Comparison of ENCODE assay signal across 8 cellular contexts in genomic region chr6:76861403-76861802, GRCh38.
A peak's percentile ranks its signal among the peaks of the same experiment; 100 is the strongest.
DNase-seq lines count a peak whose midpoint lies in the region; ATAC-seq, FAIRE-seq and TF ChIP-seq lines count a peak whose summit lies in the region.

No MANE protein-coding gene starts in this region.

- H3K4me2 ChIP-seq in smooth muscle cell = no peak overlapping the region

- no peaks in the 10 kb centered on the region for H3K9me3 Mint-ChIP-seq in activated CD8-positive, alpha-beta memory T cell treated with anti-CD3 and anti-CD28 coated beads, Interleukin-2, amount 10 ng/mL, durations not matched to agents 7 days and 5 days (ENCODE audit: low read depth)

- no peak for TF ChIP-seq EP300 in gastroesophageal sphincter (IDR thresholded peaks at IDR 0.05)

- H3K27me3 ChIP-seq in BJ (ENCODE audit: control insufficient read depth, insufficient read depth, low read length) = no peaks in the 10 kb centered on the region
- H3K27me3 ChIP-seq in bronchial epithelial cell (ENCODE audit: control insufficient read depth, insufficient read depth, low read length) = no peaks in the 10 kb centered on the region
- H3K27me3 ChIP-seq in smooth muscle cell (ENCODE audit: low read depth) = no peaks in the 10 kb centered on the region
- H3K27me3 ChIP-seq in gastroesophageal sphincter = no peaks in the 10 kb centered on the region

- H3K4me1 ChIP-seq in smooth muscle cell (ENCODE audit: low read depth) (no peaks in the 10 kb centered on the region), gastroesophageal sphincter (no peaks in the 10 kb centered on the region)

- FAIRE-seq in bronchial epithelial cell (lab: Jason Lieb, UNC) = no peak

- H3K36me3 Mint-ChIP-seq in activated CD8-positive, alpha-beta memory T cell treated with anti-CD3 and anti-CD28 coated beads, Interleukin-2, amount 10 ng/mL, durations not matched to agents 7 days and 5 days = no peaks in the 10 kb centered on the region

- no peak for DNase-seq in BJ (ENCODE audit: low read depth)
- DNase-seq in bronchial epithelial cell (ENCODE audit: low read depth) = peak; percentile 25
- DNase-seq in smooth muscle cell (lab: John Stamatoyannopoulos, UW; ENCODE audit: unreplicated experiment) = no peak
- no peak for DNase-seq in HuH-7 (ENCODE audit: low spot score)
- DNase-seq in activated CD8-positive, alpha-beta memory T cell treated with anti-CD3 and anti-CD28 coated beads, Interleukin-2, amount 10 ng/mL, durations not matched to agents 7 days and 5 days = no peak

- no peaks in the 10 kb centered on the region for H3F3A ChIP-seq in smooth muscle cell (ENCODE audit: low read depth)

- TF ChIP-seq CTCF in BJ (IDR thresholded peaks at IDR 0.05; ENCODE audit: insufficient read depth, low read depth, low read length) (peak; percentile 8; the same call in 1 of the 2 replicates), bronchial epithelial cell (IDR thresholded peaks at IDR 0.05; ENCODE audit: insufficient read depth, low read length, severe bottlenecking) (peak; percentile 29), smooth muscle cell (IDR thresholded peaks at IDR 0.05; ENCODE audit: borderline replicate concordance, insufficient read depth, poor library complexity, severe bottlenecking) (peak; percentile 40), gastroesophageal sphincter (IDR thresholded peaks at IDR 0.05) (no peak)

- no peak for TF ChIP-seq POLR2A in gastroesophageal sphincter (IDR thresholded peaks at IDR 0.05)

- POLR2A ChIA-PET in BJ (lab: Charles Lee) = no interaction called here

- no peak overlapping the region for H3K4me3 Mint-ChIP-seq in activated CD8-positive, alpha-beta memory T cell treated with anti-CD3 and anti-CD28 coated beads, Interleukin-2, amount 10 ng/mL, durations not matched to agents 7 days and 5 days

- H3K27me3 Mint-ChIP-seq in activated CD8-positive, alpha-beta memory T cell treated with anti-CD3 and anti-CD28 coated beads, Interleukin-2, amount 10 ng/mL, durations not matched to agents 7 days and 5 days = no peaks in the 10 kb centered on the region

- H3K79me2 ChIP-seq in smooth muscle cell (ENCODE audit: low read depth) = no peaks in the 10 kb centered on the region

- 34% methylated on average over 2 of the region's 2 CpGs for WGBS in smooth muscle cell (ENCODE audit: low lambda C conversion rate)
- WGBS in gastroesophageal sphincter (ENCODE audit: low coverage in 1 of 2), 2 donors = 0 to 51% methylated on average over 1 to 2 of the region's 2 CpGs

- H3K9me3 ChIP-seq in smooth muscle cell (replicated peaks; ENCODE audit: low read depth) = no peaks in the 10 kb centered on the region
- H3K9me3 ChIP-seq in gastroesophageal sphincter = no peaks in the 10 kb centered on the region

- ATAC-seq in GM18873 (IDR thresholded peaks at IDR 0.05; ENCODE audit: low FRiP score, unreplicated experiment) (peak; percentile 81), HG03442 (IDR thresholded peaks at IDR 0.05; ENCODE audit: unreplicated experiment) (peak; percentile 89), gastroesophageal sphincter (no peak)
- no peak for ATAC-seq in activated CD8-positive, alpha-beta memory T cell treated with anti-CD3 and anti-CD28 coated beads, Interleukin-2, amount 10 ng/mL, durations not matched to agents 7 days and 5 days

- CTCF ChIA-PET in BJ (lab: Yijun Ruan, JAX) = interaction anchor here (1.0 kb wide), 1 partner anchor 566 kb away, joined by 3 read pairs; no protein-coding TSS in a partner anchor
- CTCF ChIA-PET in activated CD8-positive, alpha-beta memory T cell treated with anti-CD3 and anti-CD28 coated beads, Interleukin-2, amount 10 ng/mL, durations not matched to agents 7 days and 5 days (lab: Charles Lee) = interaction anchor here (0.6 kb wide), 1 partner anchor 35 kb away, joined by 3 read pairs; no protein-coding TSS in a partner anchor

- H3K36me3 ChIP-seq in BJ (ENCODE audit: control insufficient read depth, insufficient read depth, low read length) (no peaks in the 10 kb centered on the region), bronchial epithelial cell (ENCODE audit: control insufficient read depth, insufficient read depth, low read length) (no peaks in the 10 kb centered on the region), smooth muscle cell (ENCODE audit: low read depth) (no peaks in the 10 kb centered on the region), gastroesophageal sphincter (no peaks in the 10 kb centered on the region)

- no peaks in the 10 kb centered on the region for H3K4me1 Mint-ChIP-seq in activated CD8-positive, alpha-beta memory T cell treated with anti-CD3 and anti-CD28 coated beads, Interleukin-2, amount 10 ng/mL, durations not matched to agents 7 days and 5 days

- no peak overlapping the region for H3K27ac Mint-ChIP-seq in activated CD8-positive, alpha-beta memory T cell treated with anti-CD3 and anti-CD28 coated beads, Interleukin-2, amount 10 ng/mL, durations not matched to agents 7 days and 5 days

- H3K9ac ChIP-seq in smooth muscle cell (ENCODE audit: low read depth) = no peak overlapping the region

- H4K20me1 ChIP-seq in smooth muscle cell (ENCODE audit: low read depth) = no peaks in the 10 kb centered on the region

- H3K27ac ChIP-seq in smooth muscle cell (ENCODE audit: low read depth) (no peak overlapping the region), gastroesophageal sphincter (no peak overlapping the region)

- no peak overlapping the region for H2AFZ ChIP-seq in smooth muscle cell (ENCODE audit: low read depth)

- no peak overlapping the region for H3K4me3 ChIP-seq in BJ (ENCODE audit: low read depth, low read length)
- no peak overlapping the region for H3K4me3 ChIP-seq in bronchial epithelial cell (ENCODE audit: low read depth, low read length)
- H3K4me3 ChIP-seq in smooth muscle cell = no peak overlapping the region
- no peak overlapping the region for H3K4me3 ChIP-seq in gastroesophageal sphincter

Comparison
In these comparisons a context has a peak if more than half of its experiments do, and no peak if none do; other contexts are left out.
1. CTCF ChIP-seq: peak in BJ (single experiment), bronchial epithelial cell (single experiment) and smooth muscle cell (single experiment); none in gastroesophageal sphincter (0 of 4).
2. ATAC-seq: peak in GM18873 (single experiment) and HG03442 (single experiment); none in gastroesophageal sphincter (single experiment) and activated CD8-positive, alpha-beta memory T cell treated with anti-CD3 and anti-CD28 coated beads, Interleukin-2, amount 10 ng/mL, durations not matched to agents 7 days and 5 days (single experiment).